ENCODE assay signal across 22 cellular contexts in genomic region chrY:7326296-7327246, GRCh38.
DNase-seq lines count a peak whose midpoint lies in the region; ATAC-seq and TF ChIP-seq lines count a peak whose summit lies in the region.
"Had no signal": no experiment of that assay in that cellular context is flagged by ENCODE, and none has a peak within 500 bp of the region (broad histone marks: within the 10 kb centered on the region; RNA-seq: fewer than 3 reads in every experiment).

No MANE protein-coding gene starts in this region.

- POLR2A ChIA-PET in A673 (lab: Charles Lee; ENCODE audit: low non-redundant PET): no interaction called here

- peak; percentile 28 for DNase-seq in activated T-cell treated with anti-CD3 and anti-CD28 coated beads for 4 hours
- DNase-seq in activated T-cell treated with anti-CD3 and anti-CD28 coated beads, Interleukin-2, amount 50 U/mL, for 48 hours: no peak
- peak in 1 of 2 donors; percentile 34 for DNase-seq in activated T-cell treated with anti-CD3 and anti-CD28 coated beads, Interleukin-2, amount 50 U/mL, for 72 hours
- DNase-seq in left kidney (ENCODE audit: low read depth, low spot score): peak; percentile 2
- DNase-seq in MM.1S: no peak
- DNase-seq in A673 (ENCODE audit: low spot score): no peak
- DNase-seq: ACHN; activated gamma-delta T cell; brain microvascular endothelial cell; COR-L47; esophagus squamous epithelium; mesendoderm; NCI-H774; Peyer's patch; SK-N-SH; stimulated activated naive CD4-positive, alpha-beta T cell treated with Interleukin-2 at 50 U/mL for 16 hours had no signal

- H3K9ac ChIP-seq in MM.1S (ENCODE audit: low read length): no peak overlapping the region
- H3K9ac ChIP-seq: SK-N-SH had no signal

- H3K4me1 Mint-ChIP-seq in activated T-cell treated with anti-CD3 and anti-CD28 coated beads, Interleukin-2, amount 50 U/mL, for 72 hours (ENCODE audit: low read depth): no peaks in the 10 kb centered on the region
- H3K4me1 Mint-ChIP-seq in stimulated activated naive CD8-positive, alpha-beta T cell treated with anti-CD3 and anti-CD28 coated beads, Interleukin-15, Interleukin-2, amounts not matched to agents 100 ng/mL and 50 ng/mL, for 24 hours (ENCODE audit: low read depth): peaks cover 67% of the 10 kb centered on the region

- H3K9me3 ChIP-seq in MM.1S (replicated peaks; ENCODE audit: insufficient read depth, low read length): no peaks in the 10 kb centered on the region
- no peaks in the 10 kb centered on the region for H3K9me3 ChIP-seq in A673 (ENCODE audit: low read depth, low read length, poor library complexity, severe bottlenecking)
- H3K9me3 ChIP-seq: esophagus squamous epithelium, Peyer's patch, right atrium auricular region, SK-N-SH, vagina had no signal

- H4K20me1 ChIP-seq in MM.1S (ENCODE audit: insufficient read depth, low read length): no peaks in the 10 kb centered on the region

- H3K4me1 ChIP-seq in MM.1S (ENCODE audit: low read length) (no peaks in the 10 kb centered on the region), A673 (ENCODE audit: insufficient read depth, low read length, poor library complexity, severe bottlenecking) (no peaks in the 10 kb centered on the region)
- H3K4me1 ChIP-seq: esophagus squamous epithelium, Peyer's patch, right atrium auricular region, vagina had no signal

- H3K4me3 ChIP-seq in MM.1S (ENCODE audit: low read length) (no peak overlapping the region), A673 (ENCODE audit: low read depth, low read length, poor library complexity, severe bottlenecking) (no peak overlapping the region)
- H3K4me3 ChIP-seq: esophagus squamous epithelium, GM12878, Peyer's patch, right atrium auricular region, vagina had no signal

- H3K27me3 ChIP-seq in MM.1S (replicated peaks; ENCODE audit: insufficient read depth, low read length) (no peaks in the 10 kb centered on the region), A673 (replicated peaks; ENCODE audit: insufficient read depth, low read depth, low read length, poor library complexity) (no peaks in the 10 kb centered on the region)
- H3K27me3 ChIP-seq: brain microvascular endothelial cell, esophagus squamous epithelium, Peyer's patch, right atrium auricular region, vagina had no signal

- H3K4me2 ChIP-seq in MM.1S (ENCODE audit: low read depth, low read length): no peak overlapping the region
- H3K4me2 ChIP-seq: SK-N-SH had no signal

- CTCF ChIA-PET in A673 (lab: Charles Lee): no interaction called here

- peaks cover 0 to 13% of the 10 kb centered on the region in 2 donors for H3K36me3 Mint-ChIP-seq in activated T-cell treated with anti-CD3 and anti-CD28 coated beads, Interleukin-2, amount 50 U/mL, for 72 hours (ENCODE audit: insufficient read depth in 2 of 2)
- H3K36me3 Mint-ChIP-seq in stimulated activated naive CD8-positive, alpha-beta T cell treated with anti-CD3 and anti-CD28 coated beads, Interleukin-15, Interleukin-2, amounts not matched to agents 100 ng/mL and 50 ng/mL, for 24 hours (ENCODE audit: low read depth): peaks cover 49% of the 10 kb centered on the region

- peak overlapping the region; percentile 98 for H3K27ac Mint-ChIP-seq in activated T-cell treated with anti-CD3 and anti-CD28 coated beads, Interleukin-2, amount 50 U/mL, for 72 hours
- peak overlapping the region; percentile 99 for H3K27ac Mint-ChIP-seq in stimulated activated naive CD8-positive, alpha-beta T cell treated with anti-CD3 and anti-CD28 coated beads, Interleukin-15, Interleukin-2, amounts not matched to agents 100 ng/mL and 50 ng/mL, for 24 hours

- no peaks in the 10 kb centered on the region for H3K36me3 ChIP-seq in MM.1S (replicated peaks; ENCODE audit: insufficient read depth, low read length)
- H3K36me3 ChIP-seq in A673 (ENCODE audit: insufficient read depth, low read length, poor library complexity, severe bottlenecking): no peaks in the 10 kb centered on the region
- H3K36me3 ChIP-seq: brain microvascular endothelial cell, Peyer's patch, right atrium auricular region, vagina had no signal

- H3K27me3 Mint-ChIP-seq in activated T-cell treated with anti-CD3 and anti-CD28 coated beads, Interleukin-2, amount 50 U/mL, for 72 hours (ENCODE audit: low read depth): no peaks in the 10 kb centered on the region
- no peaks in the 10 kb centered on the region for H3K27me3 Mint-ChIP-seq in stimulated activated naive CD8-positive, alpha-beta T cell treated with anti-CD3 and anti-CD28 coated beads, Interleukin-15, Interleukin-2, amounts not matched to agents 100 ng/mL and 50 ng/mL, for 24 hours

- intact Hi-C loops in A673 (cut with micrococcal nuclease; ENCODE audit: unreplicated experiment): no loop called here

- no peak overlapping the region for H2AFZ ChIP-seq in MM.1S (ENCODE audit: low read length)

- no peaks in the 10 kb centered on the region for H3K9me2 ChIP-seq in MM.1S (replicated peaks; ENCODE audit: insufficient read depth, low read length)
- H3K9me2 ChIP-seq: SK-N-SH had no signal

- BruUV-seq in A673 (replicated peaks; lab: Mats Ljungman, UMichigan): no TSS peak

- peak in 1 of 2 donors; percentile 84 for ATAC-seq in activated T-cell treated with anti-CD3 and anti-CD28 coated beads, Interleukin-2, amount 50 U/mL, for 72 hours (replicated peaks in 1 of 2)
- no peak for ATAC-seq in SK-N-SH treated with all-trans-retinoic acid at 6 μM for 48 hours
- ATAC-seq: GM12878, HepG2 had no signal

- peak overlapping the region in 1 of 2 donors; percentile 73 for H3K4me3 Mint-ChIP-seq in activated T-cell treated with anti-CD3 and anti-CD28 coated beads, Interleukin-2, amount 50 U/mL, for 72 hours
- peak overlapping the region; percentile 70 for H3K4me3 Mint-ChIP-seq in stimulated activated naive CD8-positive, alpha-beta T cell treated with anti-CD3 and anti-CD28 coated beads, Interleukin-15, Interleukin-2, amounts not matched to agents 100 ng/mL and 50 ng/mL, for 24 hours

- H3K27ac ChIP-seq in MM.1S (ENCODE audit: low read length): no peak overlapping the region
- H3K27ac ChIP-seq in A673 (ENCODE audit: low read depth, low read length, poor library complexity, severe bottlenecking): no peak overlapping the region
- H3K27ac ChIP-seq: brain microvascular endothelial cell, esophagus squamous epithelium, Peyer's patch, right atrium auricular region, vagina had no signal

- no peaks in the 10 kb centered on the region for H3K79me2 ChIP-seq in MM.1S (ENCODE audit: low read length)

- H3K9me3 Mint-ChIP-seq in activated T-cell treated with anti-CD3 and anti-CD28 coated beads, Interleukin-2, amount 50 U/mL, for 72 hours: no peaks in the 10 kb centered on the region
- H3K9me3 Mint-ChIP-seq in stimulated activated naive CD8-positive, alpha-beta T cell treated with anti-CD3 and anti-CD28 coated beads, Interleukin-15, Interleukin-2, amounts not matched to agents 100 ng/mL and 50 ng/mL, for 24 hours: no peaks in the 10 kb centered on the region

- TF ChIP-seq CTCF in MM.1S (IDR thresholded peaks at IDR 0.05; ENCODE audit: low read length) (no peak), A673 (conservative IDR thresholded peaks at IDR 0.05; ENCODE audit: low read depth, low read length) (no peak)

- no peaks in the 10 kb centered on the region for H3F3A ChIP-seq in MM.1S (ENCODE audit: insufficient read depth, low read length)

TF ChIP-seq in SK-N-SH treated with all-trans-retinoic acid at 6 μM for 48 hours, 23 proteins besides CTCF, POLR2A, EP300 and RAD21:
- TF ChIP-seq TOX (CRISPR knock-in tag; IDR thresholded peaks at IDR 0.05; ENCODE audit: borderline replicate concordance) (no peak), ZC3H10 (CRISPR knock-in tag; IDR thresholded peaks at IDR 0.05) (no peak)

Comparison
In these comparisons a context has a peak if more than half of its experiments do, and no peak if none do; other contexts are left out.
1. DNase-seq: peak in activated T-cell treated with anti-CD3 and anti-CD28 coated beads for 4 hours (single experiment) and left kidney (single experiment); none in activated T-cell treated with anti-CD3 and anti-CD28 coated beads, Interleukin-2, amount 50 U/mL, for 48 hours (0 of 2), MM.1S (single experiment) and A673 (single experiment).